Comparison of ENCODE assay signal across 1 cellular context in genomic region chr20:50668798-50669197, GRCh38.
TF ChIP-seq lines count a peak whose summit lies in the region.

No MANE protein-coding gene starts in this region.

TF ChIP-seq in K562, 482 proteins besides CTCF, POLR2A, EP300 and RAD21 (continued from another document):
- TF ChIP-seq, protein P1, sequence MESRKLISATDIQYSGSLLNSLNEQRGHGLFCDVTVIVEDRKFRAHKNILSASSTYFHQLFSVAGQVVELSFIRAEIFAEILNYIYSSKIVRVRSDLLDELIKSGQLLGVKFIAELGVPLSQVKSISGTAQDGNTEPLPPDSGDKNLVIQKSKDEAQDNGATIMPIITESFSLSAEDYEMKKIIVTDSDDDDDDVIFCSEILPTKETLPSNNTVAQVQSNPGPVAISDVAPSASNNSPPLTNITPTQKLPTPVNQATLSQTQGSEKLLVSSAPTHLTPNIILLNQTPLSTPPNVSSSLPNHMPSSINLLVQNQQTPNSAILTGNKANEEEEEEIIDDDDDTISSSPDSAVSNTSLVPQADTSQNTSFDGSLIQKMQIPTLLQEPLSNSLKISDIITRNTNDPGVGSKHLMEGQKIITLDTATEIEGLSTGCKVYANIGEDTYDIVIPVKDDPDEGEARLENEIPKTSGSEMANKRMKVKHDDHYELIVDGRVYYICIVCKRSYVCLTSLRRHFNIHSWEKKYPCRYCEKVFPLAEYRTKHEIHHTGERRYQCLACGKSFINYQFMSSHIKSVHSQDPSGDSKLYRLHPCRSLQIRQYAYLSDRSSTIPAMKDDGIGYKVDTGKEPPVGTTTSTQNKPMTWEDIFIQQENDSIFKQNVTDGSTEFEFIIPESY (CRISPR knock-in tag; IDR thresholded peaks at IDR 0.05), result no peak
- TF ChIP-seq, protein P2, sequence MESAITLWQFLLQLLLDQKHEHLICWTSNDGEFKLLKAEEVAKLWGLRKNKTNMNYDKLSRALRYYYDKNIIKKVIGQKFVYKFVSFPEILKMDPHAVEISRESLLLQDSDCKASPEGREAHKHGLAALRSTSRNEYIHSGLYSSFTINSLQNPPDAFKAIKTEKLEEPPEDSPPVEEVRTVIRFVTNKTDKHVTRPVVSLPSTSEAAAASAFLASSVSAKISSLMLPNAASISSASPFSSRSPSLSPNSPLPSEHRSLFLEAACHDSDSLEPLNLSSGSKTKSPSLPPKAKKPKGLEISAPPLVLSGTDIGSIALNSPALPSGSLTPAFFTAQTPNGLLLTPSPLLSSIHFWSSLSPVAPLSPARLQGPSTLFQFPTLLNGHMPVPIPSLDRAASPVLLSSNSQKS (CRISPR knock-in tag; IDR thresholded peaks at IDR 0.05), result no peak
- TF ChIP-seq SP1 (CRISPR knock-in tag; IDR thresholded peaks at IDR 0.05), result no peak
- TF ChIP-seq ZNF436 (CRISPR knock-in tag; IDR thresholded peaks at IDR 0.05), result no peak
- TF ChIP-seq SAP30 (IDR thresholded peaks at IDR 0.05; ENCODE audit: borderline replicate concordance, insufficient read depth, low read depth, low read length, poor library complexity, severe bottlenecking), result no peak
- TF ChIP-seq TRIM24 (IDR thresholded peaks at IDR 0.05), result no peak
- TF ChIP-seq FOXA3 (CRISPR knock-in tag; conservative IDR thresholded peaks at IDR 0.05 in 1 of 2, IDR thresholded peaks at IDR 0.05 in 1 of 2), result no peak
- TF ChIP-seq KDM1A (IDR thresholded peaks at IDR 0.05), result peak in 1 of 2 experiments; percentile 92; a peak in 2 of 4 replicates
- no peak for TF ChIP-seq HDGF (IDR thresholded peaks at IDR 0.05)
- no peak for TF ChIP-seq ILK (tag; IDR thresholded peaks at IDR 0.05; ENCODE audit: borderline replicate concordance, low read depth)
- TF ChIP-seq, protein P3, sequence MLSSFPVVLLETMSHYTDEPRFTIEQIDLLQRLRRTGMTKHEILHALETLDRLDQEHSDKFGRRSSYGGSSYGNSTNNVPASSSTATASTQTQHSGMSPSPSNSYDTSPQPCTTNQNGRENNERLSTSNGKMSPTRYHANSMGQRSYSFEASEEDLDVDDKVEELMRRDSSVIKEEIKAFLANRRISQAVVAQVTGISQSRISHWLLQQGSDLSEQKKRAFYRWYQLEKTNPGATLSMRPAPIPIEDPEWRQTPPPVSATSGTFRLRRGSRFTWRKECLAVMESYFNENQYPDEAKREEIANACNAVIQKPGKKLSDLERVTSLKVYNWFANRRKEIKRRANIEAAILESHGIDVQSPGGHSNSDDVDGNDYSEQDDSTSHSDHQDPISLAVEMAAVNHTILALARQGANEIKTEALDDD (IDR thresholded peaks at IDR 0.05), result no peak
- no peak for TF ChIP-seq RBM34 (IDR thresholded peaks at IDR 0.05; ENCODE audit: borderline replicate concordance, insufficient read depth, low read length)
- no peak for TF ChIP-seq ZNF696 (CRISPR knock-in tag; conservative IDR thresholded peaks at IDR 0.05)
- no peak for TF ChIP-seq ZNF347 (CRISPR knock-in tag; IDR thresholded peaks at IDR 0.05; ENCODE audit: low read depth)
- no peak for TF ChIP-seq ZBED1 (IDR thresholded peaks at IDR 0.05)
- no peak for TF ChIP-seq ZKSCAN8 (CRISPR knock-in tag; IDR thresholded peaks at IDR 0.05)
- TF ChIP-seq AFF1 (IDR thresholded peaks at IDR 0.05; ENCODE audit: low read depth in 1 of 2, partially characterized antibody in 2 of 2), result no peak
- TF ChIP-seq TEAD1 (CRISPR knock-in tag; IDR thresholded peaks at IDR 0.05), result no peak
- no peak for TF ChIP-seq ZKSCAN1 (IDR thresholded peaks at IDR 0.05; ENCODE audit: low read depth, low read length)
- TF ChIP-seq, protein P4, sequence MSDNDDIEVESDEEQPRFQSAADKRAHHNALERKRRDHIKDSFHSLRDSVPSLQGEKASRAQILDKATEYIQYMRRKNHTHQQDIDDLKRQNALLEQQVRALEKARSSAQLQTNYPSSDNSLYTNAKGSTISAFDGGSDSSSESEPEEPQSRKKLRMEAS (CRISPR knock-in tag; IDR thresholded peaks at IDR 0.05), result peak; percentile 11; the same call in 1 of the 2 replicates
- no peak for TF ChIP-seq MYC (IDR thresholded peaks at IDR 0.05; ENCODE audit: low read depth, low read length)
- TF ChIP-seq MYC (CRISPR knock-in tag; IDR thresholded peaks at IDR 0.05; ENCODE audit: borderline replicate concordance, low read depth), result no peak
- TF ChIP-seq ARID2 (IDR thresholded peaks at IDR 0.05), result 0 out of 2 replicates have a peak, but pooled peaks have one; percentile 57
- TF ChIP-seq HCFC1 (IDR thresholded peaks at IDR 0.05; ENCODE audit: low read depth, low read length), result no peak
- TF ChIP-seq PHF20 (IDR thresholded peaks at IDR 0.05; ENCODE audit: partially characterized antibody), result peak; percentile 76
- no peak for TF ChIP-seq RBBP5 (IDR thresholded peaks at IDR 0.05; ENCODE audit: borderline replicate concordance, insufficient read depth, low read length, poor library complexity, severe bottlenecking)
- TF ChIP-seq NR2C1 (IDR thresholded peaks at IDR 0.05), result no peak
- no peak for TF ChIP-seq NR2C1 (tag; IDR thresholded peaks at IDR 0.05)
